ENCODE assay signal across 8 cellular contexts in genomic region chr3:11671648-11672100, GRCh38. TPM values are rescaled to one million over a fixed set of nuclear protein-coding genes. Genes with fewer than 3 reads are reported as not detected.
DNase-seq lines count a peak whose midpoint lies in the region; ATAC-seq, FAIRE-seq and TF ChIP-seq lines count a peak whose summit lies in the region.

No MANE protein-coding gene starts in this region.

- POLR2A ChIA-PET in K562 (lab: Yijun Ruan, JAX) = no interaction called here

- no peak for TF ChIP-seq EP300 in K562 (IDR thresholded peaks at IDR 0.05; ENCODE audit: low read length)

- CTCF ChIA-PET in K562 (lab: Yijun Ruan, JAX; ENCODE audit: low intra/inter-chr PET ratio) = no interaction called here

- H3K9me1 ChIP-seq in K562 (ENCODE audit: control insufficient read depth, insufficient read depth, low read length) = no peaks in the 10 kb centered on the region

- DNase-seq in K562 (ENCODE audit: extremely low read depth in 1 of 4, low spot score in 3 of 4) (peak in 1 of 4 experiments; percentile 16), osteoblast (ENCODE audit: insufficient read length, low spot score, missing footprints) (no peak), HTR-8/SVneo (ENCODE audit: insufficient read length, low spot score) (no peak), NCI-H1436 treated with DMSO at 0.1 percent for 48 hours (lab: John Stamatoyannopoulos, UW) (no peak), iPS-NIHi7 (ENCODE audit: extremely low spot score) (no peak)
- no peak for DNase-seq in NK-92 treated with Interleukin-12 subunit alpha and Interleukin-12 subunit beta, amount 100 ng/mL, for 24 hours (lab: John Stamatoyannopoulos, UW)

- no peak for TF ChIP-seq CTCF in K562 (IDR thresholded peaks at IDR 0.05 in 2 of 3, conservative IDR thresholded peaks at IDR 0.05 in 1 of 3; ENCODE audit: insufficient read depth in 2 of 3, low read depth in 1 of 3, low read length in 3 of 3)
- TF ChIP-seq CTCF in osteoblast (IDR thresholded peaks at IDR 0.05; ENCODE audit: extremely low read depth, low read depth, low read length) = no peak

- H4K20me1 ChIP-seq in K562 (replicated peaks; ENCODE audit: control insufficient read depth, insufficient read depth, low read length) (no peaks in the 10 kb centered on the region), osteoblast (ENCODE audit: insufficient read depth, low read length) (peaks cover 4% of the 10 kb centered on the region)

- H3K4me1 ChIP-seq in K562 (replicated peaks in 1 of 2; ENCODE audit: control insufficient read depth in 2 of 2, insufficient read depth in 2 of 2, low read length in 2 of 2) (no peaks in the 10 kb centered on the region; a peak in 1 of 5 replicates), osteoblast (ENCODE audit: insufficient read depth, low read length) (peaks cover 20% of the 10 kb centered on the region)

- H3K9ac ChIP-seq in K562 (ENCODE audit: insufficient read depth in 1 of 2, low read depth in 2 of 2, low read length in 2 of 2) = no peak overlapping the region

- no peaks in the 10 kb centered on the region for H3K9me3 ChIP-seq in K562 (replicated peaks; ENCODE audit: control insufficient read depth, insufficient read depth, low read depth, low read length)
- H3K9me3 ChIP-seq in osteoblast (ENCODE audit: low read depth, low read length) = no peaks in the 10 kb centered on the region

- no peak overlapping the region for H3K4me3 ChIP-seq in K562
- H3K4me3 ChIP-seq in osteoblast (ENCODE audit: insufficient read depth, low read length) = peak overlapping the region; percentile 12

- no peak for FAIRE-seq in K562 (lab: Jason Lieb, UNC)
- FAIRE-seq in HTR-8/SVneo (lab: Jason Lieb, UNC) = no peak

- ATAC-seq in GM18861 (IDR thresholded peaks at IDR 0.05; ENCODE audit: unreplicated experiment) (peak; percentile 62), HG03280 (IDR thresholded peaks at IDR 0.05; ENCODE audit: unreplicated experiment) (peak; percentile 70), K562 (no peak)

- H3K27me3 ChIP-seq in K562 (ENCODE audit: control insufficient read depth in 2 of 2, insufficient read depth in 2 of 2, low read length in 2 of 2) = peaks cover 18 to 29% of the 10 kb centered on the region in 2 experiments
- no peaks in the 10 kb centered on the region for H3K27me3 ChIP-seq in osteoblast (ENCODE audit: insufficient read depth, low read length)

- TF ChIP-seq POLR2A in K562 (conservative IDR thresholded peaks at IDR 0.05) = no peak

- H3K79me2 ChIP-seq in K562 (ENCODE audit: control insufficient read depth, insufficient read depth, low read length) (no peaks in the 10 kb centered on the region), osteoblast (ENCODE audit: insufficient read depth, low read length) (peaks cover 5% of the 10 kb centered on the region)

- no TSS peak for BruUV-seq in K562 (replicated peaks; lab: Mats Ljungman, UMichigan)

- WGBS in K562 (ENCODE audit: insufficient coverage, low coverage, missing lambda C conversion rate) = 1% methylated on average over 4 of the region's 4 CpGs

- no peak for TF ChIP-seq RAD21 in K562 (CRISPR knock-in tag; conservative IDR thresholded peaks at IDR 0.05 in 1 of 2, IDR thresholded peaks at IDR 0.05 in 1 of 2)

- H3K36me3 ChIP-seq in K562 (ENCODE audit: control insufficient read depth, insufficient read depth, low read length) = no peaks in the 10 kb centered on the region
- H3K36me3 ChIP-seq in osteoblast (ENCODE audit: insufficient read depth, low read length) = no peaks in the 10 kb centered on the region

- H2AFZ ChIP-seq in K562 (ENCODE audit: low read depth, low read length) (no peak overlapping the region), osteoblast (ENCODE audit: low read length) (no peak overlapping the region)

- H3K4me2 ChIP-seq in K562 (ENCODE audit: insufficient read depth, low read length) (no peak overlapping the region), osteoblast (ENCODE audit: insufficient read depth, low read length) (peak overlapping the region; percentile 62)

- H3K27ac ChIP-seq in K562 (ENCODE audit: extremely low read depth, low read depth, low read length) (no peak overlapping the region), osteoblast (ENCODE audit: low read depth, low read length) (peak overlapping the region; percentile 21)

- intact Hi-C loops in K562 (cut with micrococcal nuclease) = no loop called here

- in situ Hi-C loops in K562 (cut with MboI) = loop anchor here (25.0 kb wide), 1 partner anchor 909 kb away; no protein-coding TSS in a partner anchor

TF ChIP-seq in K562, 482 proteins besides CTCF, POLR2A, EP300 and RAD21 (continues in another document):
- no peak for TF ChIP-seq CHD1 (IDR thresholded peaks at IDR 0.05; ENCODE audit: low read length)
- no peak for TF ChIP-seq HDAC1 (IDR thresholded peaks at IDR 0.05)
- TF ChIP-seq RFX5 (IDR thresholded peaks at IDR 0.05; ENCODE audit: low read depth, low read length) = no peak
- TF ChIP-seq SAFB2 (IDR thresholded peaks at IDR 0.05; ENCODE audit: borderline replicate concordance, low read depth, low read length, severe bottlenecking) = no peak
- 0 out of 2 replicates have a peak, but pooled peaks have one; percentile 14 for TF ChIP-seq CTBP1 (IDR thresholded peaks at IDR 0.05; ENCODE audit: borderline replicate concordance)
- no peak for TF ChIP-seq PHF21A (IDR thresholded peaks at IDR 0.05; ENCODE audit: borderline replicate concordance, low read depth)
- TF ChIP-seq FOSL1 (tag; conservative IDR thresholded peaks at IDR 0.05) = peak; percentile 43; the same call in 1 of the 2 replicates
- peak; percentile 85 for TF ChIP-seq MEIS2 (IDR thresholded peaks at IDR 0.05; ENCODE audit: partially characterized antibody)
- peak; percentile 62; the same call in 1 of the 2 replicates for TF ChIP-seq SPI1 (IDR thresholded peaks at IDR 0.05; ENCODE audit: borderline replicate concordance, low read depth, low read length)
- TF ChIP-seq ZNF584 (CRISPR knock-in tag; IDR thresholded peaks at IDR 0.05; ENCODE audit: low read depth) = no peak
- peak; percentile 41; the same call in 1 of the 2 replicates for TF ChIP-seq PKNOX1 (IDR thresholded peaks at IDR 0.05)
- TF ChIP-seq NFE2 (IDR thresholded peaks at IDR 0.05; ENCODE audit: low read depth) = peak; percentile 53; the same call in 1 of the 2 replicates
- TF ChIP-seq TCF3 (CRISPR knock-in tag; IDR thresholded peaks at IDR 0.05) = peak; percentile 39; the same call in 1 of the 2 replicates
- TF ChIP-seq NFIC (IDR thresholded peaks at IDR 0.05) = peak; percentile 32; the same call in 1 of the 2 replicates
- peak; percentile 11; the same call in 1 of the 2 replicates for TF ChIP-seq JUND (IDR thresholded peaks at IDR 0.05; ENCODE audit: borderline replicate concordance, low read depth, low read length)
- TF ChIP-seq JUND (tag; IDR thresholded peaks at IDR 0.05; ENCODE audit: borderline replicate concordance, low read depth, low read length) = peak; percentile 63; the same call in 2 of the 3 replicates
- TF ChIP-seq GTF3C2 (IDR thresholded peaks at IDR 0.05; ENCODE audit: borderline replicate concordance, extremely low read depth, insufficient read length) = no peak

RNA-seq across cellular contexts. Expression of gene VGLL4, which starts 28.0 kb away (rescaled TPM):
- total RNA-seq in K562 (2011; cell fraction: chromatin; rRNA removed; ENCODE audit: low replicate concordance) = 17.9 and 20.7 TPM in 2 replicates
- total RNA-seq in K562 (2011; cell fraction: nucleolus; rRNA removed) = 12.3 and 14.2 TPM in 2 replicates
- total RNA-seq in K562 (2011; cell fraction: nucleoplasm; rRNA removed) = 15.4 and 21.1 TPM in 2 replicates
- total RNA-seq in K562 (2014; rRNA removed) (5.6 and 7.8 TPM in 2 replicates), K562 (2014; rRNA removed; fragmentation: Illumina TruSeq; extraction: Trizol) (6.2 and 6.5 TPM in 2 replicates), K562 (2015; rRNA removed; fragmentation: Illumina TruSeq; extraction: Trizol) (8.6 and 9.1 TPM in 2 replicates), K562 (2021) (10.9 and 11.5 TPM in 2 replicates), osteoblast (58.0 and 68.8 TPM in 2 replicates)
- polyA plus RNA-seq in K562 (2011; rRNA removed) (10.3 and 15.9 TPM in 2 replicates), K562 (2014; fragmentation: Illumina TruSeq; extraction: Trizol) (7.8 and 9.5 TPM in 2 replicates), K562 (2014; fragmentation: Nextera tagmentation; extraction: Ambion mirVana) (1 to 10 TPM in 1 of 2 experiments, under 1 TPM in 1; 0.27 to 1.0 TPM), K562 (2014; rRNA removed) (10.2 and 13.3 TPM in 2 replicates)
- polyA plus RNA-seq in K562 (2011; cell fraction: cytosol; rRNA removed) = 18.6 and 19.8 TPM in 2 replicates
- 20.0 and 20.9 TPM in 2 replicates for polyA plus RNA-seq in K562 (2011; cell fraction: nucleus; rRNA removed)
- 10.6 and 13.2 TPM in 2 replicates for polyA plus RNA-seq in K562 (2012)
- polyA minus RNA-seq in K562 (2011; rRNA and poly(A)+ RNA removed) = 9.5 and 10.5 TPM in 2 replicates
- polyA minus RNA-seq in K562 (2011; cell fraction: cytosol; rRNA and poly(A)+ RNA removed) = 5.0 and 10.6 TPM in 2 replicates
- polyA minus RNA-seq in K562 (2011; cell fraction: nucleus; rRNA and poly(A)+ RNA removed) = 10.1 and 16.2 TPM in 2 replicates
